Comparison of ENCODE assay signal across 20 cellular contexts in genomic region chr13:27064252-27064995, GRCh38.
A peak's percentile ranks its signal among the peaks of the same experiment; 100 is the strongest.
DNase-seq lines count a peak whose midpoint lies in the region; ATAC-seq, FAIRE-seq and TF ChIP-seq lines count a peak whose summit lies in the region.
"Had no signal": no experiment of that assay in that cellular context is flagged by ENCODE, and none has a peak within 500 bp of the region (broad histone marks: within the 10 kb centered on the region; RNA-seq: fewer than 3 reads in every experiment).

No MANE protein-coding gene starts in this region.

- CTCF ChIA-PET in K562 (lab: Yijun Ruan, JAX; ENCODE audit: low intra/inter-chr PET ratio), result no interaction called here

- H3K4me3 Mint-ChIP-seq in activated naive CD8-positive, alpha-beta T cell treated with anti-CD3 and anti-CD28 coated beads, Interleukin-2, amount 50 U/mL, for 24 hours, result no peak overlapping the region
- H3K4me3 Mint-ChIP-seq in activated naive CD8-positive, alpha-beta T cell treated with anti-CD3 and anti-CD28 coated beads for 36 hours, result no peak overlapping the region
- no peak overlapping the region for H3K4me3 Mint-ChIP-seq in GM23338
- H3K4me3 Mint-ChIP-seq: CD4-positive, alpha-beta T cell; IgD-negative memory B cell had no signal

- H3K4me3 ChIP-seq in GM23338, result no peak overlapping the region
- H3K4me3 ChIP-seq in K562, result no peak overlapping the region
- H3K4me3 ChIP-seq: GM23248 had no signal

- H3K4me1 ChIP-seq in GM23338 (ENCODE audit: insufficient read depth) (peaks cover 11% of the 10 kb centered on the region), K562 (replicated peaks in 1 of 2; ENCODE audit: control insufficient read depth in 2 of 2, insufficient read depth in 2 of 2, low read length in 2 of 2) (no peaks in the 10 kb centered on the region)
- H3K4me1 ChIP-seq: Caco-2 had no signal

- no TSS peak for BruUV-seq in K562 (replicated peaks; lab: Mats Ljungman, UMichigan)

- FAIRE-seq in K562 (lab: Jason Lieb, UNC), result no peak
- FAIRE-seq: D721Med, G401.6, GM12891, GM19239, H54 had no signal

- H3K36me3 ChIP-seq in GM23338 (ENCODE audit: insufficient read depth), result no peaks in the 10 kb centered on the region; the same call in 1 of the 2 replicates
- peaks cover 5% of the 10 kb centered on the region; the same call in 1 of the 3 replicates for H3K36me3 ChIP-seq in K562 (ENCODE audit: control insufficient read depth, insufficient read depth, low read length)

- no peak for DNase-seq in activated naive CD8-positive, alpha-beta T cell treated with anti-CD3 and anti-CD28 coated beads, Interleukin-2, amount 50 U/mL, for 24 hours
- no peak for DNase-seq in activated naive CD8-positive, alpha-beta T cell treated with anti-CD3 and anti-CD28 coated beads for 36 hours
- DNase-seq in GM23338 (ENCODE audit: low spot score) (no peak), K562 (ENCODE audit: extremely low read depth in 1 of 4, low spot score in 3 of 4) (no peak), NCI-H510A (lab: John Stamatoyannopoulos, UW) (no peak), epidermal melanocyte (ENCODE audit: insufficient read length, low spot score) (no peak)
- no peak for DNase-seq in stimulated activated naive CD4-positive, alpha-beta T cell (lab: John Stamatoyannopoulos, UW)
- DNase-seq: ACHN; Caco-2; CD4-positive, alpha-beta T cell; GM23248; HCEC 1CT had no signal

- no peaks in the 10 kb centered on the region for H3K27me3 Mint-ChIP-seq in activated naive CD8-positive, alpha-beta T cell treated with anti-CD3 and anti-CD28 coated beads, Interleukin-2, amount 50 U/mL, for 24 hours
- no peaks in the 10 kb centered on the region for H3K27me3 Mint-ChIP-seq in activated naive CD8-positive, alpha-beta T cell treated with anti-CD3 and anti-CD28 coated beads for 36 hours
- H3K27me3 Mint-ChIP-seq in GM23338 (ENCODE audit: insufficient read depth, low read depth, poor library complexity), result peaks cover 15% of the 10 kb centered on the region
- H3K27me3 Mint-ChIP-seq: CD4-positive, alpha-beta T cell; IgD-negative memory B cell had no signal

- H3K79me2 ChIP-seq in GM23338 (replicated peaks; ENCODE audit: insufficient read depth) (no peaks in the 10 kb centered on the region), K562 (ENCODE audit: control insufficient read depth, insufficient read depth, low read length) (no peaks in the 10 kb centered on the region)

- H3K4me2 ChIP-seq in GM23338 (no peak overlapping the region), K562 (ENCODE audit: insufficient read depth, low read length) (no peak overlapping the region)

- H3F3A ChIP-seq in GM23338 (replicated peaks; ENCODE audit: low read depth), result peaks cover 7% of the 10 kb centered on the region; the same call in 1 of the 2 replicates

- no peak for TF ChIP-seq RAD21 in K562 (CRISPR knock-in tag; conservative IDR thresholded peaks at IDR 0.05 in 1 of 2, IDR thresholded peaks at IDR 0.05 in 1 of 2)

- no peaks in the 10 kb centered on the region for H3K9me3 ChIP-seq in K562 (replicated peaks; ENCODE audit: control insufficient read depth, insufficient read depth, low read depth, low read length)

- POLR2A ChIA-PET in K562 (lab: Yijun Ruan, JAX), result no interaction called here

- peaks cover 4% of the 10 kb centered on the region for H3K9me3 Mint-ChIP-seq in activated naive CD8-positive, alpha-beta T cell treated with anti-CD3 and anti-CD28 coated beads, Interleukin-2, amount 50 U/mL, for 24 hours
- H3K9me3 Mint-ChIP-seq in activated naive CD8-positive, alpha-beta T cell treated with anti-CD3 and anti-CD28 coated beads for 36 hours, result peaks cover 4% of the 10 kb centered on the region
- peaks cover 17% of the 10 kb centered on the region for H3K9me3 Mint-ChIP-seq in GM23338
- H3K9me3 Mint-ChIP-seq: CD4-positive, alpha-beta T cell had no signal

- no peak for ATAC-seq in activated naive CD8-positive, alpha-beta T cell treated with anti-CD3 and anti-CD28 coated beads, Interleukin-2, amount 50 U/mL, for 24 hours
- ATAC-seq in GM23338 (no peak), K562 (no peak)

- peak overlapping the region; percentile 68 for H3K27ac Mint-ChIP-seq in activated naive CD8-positive, alpha-beta T cell treated with anti-CD3 and anti-CD28 coated beads, Interleukin-2, amount 50 U/mL, for 24 hours
- H3K27ac Mint-ChIP-seq in activated naive CD8-positive, alpha-beta T cell treated with anti-CD3 and anti-CD28 coated beads for 36 hours, result no peak overlapping the region
- H3K27ac Mint-ChIP-seq in GM23338, result 0 out of 2 replicates have a peak overlapping the region, but pooled peaks have one; percentile 11

- TF ChIP-seq CTCF in GM23338 (conservative IDR thresholded peaks at IDR 0.05; ENCODE audit: low read depth in 2 of 2) (no peak), K562 (IDR thresholded peaks at IDR 0.05 in 2 of 3, conservative IDR thresholded peaks at IDR 0.05 in 1 of 3; ENCODE audit: insufficient read depth in 2 of 3, low read depth in 1 of 3, low read length in 3 of 3) (no peak)

- H3K9me1 ChIP-seq in K562 (ENCODE audit: control insufficient read depth, insufficient read depth, low read length), result no peaks in the 10 kb centered on the region

- no peak for TF ChIP-seq POLR2A in K562 (conservative IDR thresholded peaks at IDR 0.05)

- 81% methylated on average over 9 of the region's 9 CpGs for WGBS in K562 (ENCODE audit: insufficient coverage, low coverage, missing lambda C conversion rate)

- H3K27ac ChIP-seq in GM23338 (ENCODE audit: low read depth) (no peak overlapping the region), K562 (ENCODE audit: extremely low read depth, low read depth, low read length) (no peak overlapping the region)
- H3K27ac ChIP-seq: C4-2B, GM23248, HL-60 had no signal

- in situ Hi-C loops in K562 (cut with MboI), result no loop called here

- peaks cover 35% of the 10 kb centered on the region for H3K36me3 Mint-ChIP-seq in activated naive CD8-positive, alpha-beta T cell treated with anti-CD3 and anti-CD28 coated beads, Interleukin-2, amount 50 U/mL, for 24 hours (ENCODE audit: low read depth)
- peaks cover 40% of the 10 kb centered on the region for H3K36me3 Mint-ChIP-seq in activated naive CD8-positive, alpha-beta T cell treated with anti-CD3 and anti-CD28 coated beads for 36 hours
- peaks cover 17% of the 10 kb centered on the region for H3K36me3 Mint-ChIP-seq in GM23338 (ENCODE audit: low read depth)

- no peaks in the 10 kb centered on the region for H3K9me2 ChIP-seq in GM23338 (ENCODE audit: insufficient read depth)

- H2AFZ ChIP-seq in GM23338, result no peak overlapping the region
- no peak overlapping the region for H2AFZ ChIP-seq in K562 (ENCODE audit: low read depth, low read length)
- H2AFZ ChIP-seq: GM23248 had no signal

- no peaks in the 10 kb centered on the region for H4K20me1 ChIP-seq in GM23338 (replicated peaks; ENCODE audit: insufficient read depth)
- no peaks in the 10 kb centered on the region for H4K20me1 ChIP-seq in K562 (replicated peaks; ENCODE audit: control insufficient read depth, insufficient read depth, low read length)

- no peaks in the 10 kb centered on the region for H3K27me3 ChIP-seq in GM23338 (ENCODE audit: insufficient read depth)
- no peaks in the 10 kb centered on the region for H3K27me3 ChIP-seq in K562 (ENCODE audit: control insufficient read depth in 2 of 2, insufficient read depth in 2 of 2, low read length in 2 of 2)

- peaks cover 15% of the 10 kb centered on the region for H3K4me1 Mint-ChIP-seq in activated naive CD8-positive, alpha-beta T cell treated with anti-CD3 and anti-CD28 coated beads, Interleukin-2, amount 50 U/mL, for 24 hours
- peaks cover 18% of the 10 kb centered on the region for H3K4me1 Mint-ChIP-seq in activated naive CD8-positive, alpha-beta T cell treated with anti-CD3 and anti-CD28 coated beads for 36 hours
- peaks cover 3% of the 10 kb centered on the region; the same call in 2 of the 3 replicates for H3K4me1 Mint-ChIP-seq in GM23338
- H3K4me1 Mint-ChIP-seq: IgD-negative memory B cell had no signal

- TF ChIP-seq EP300 in K562 (IDR thresholded peaks at IDR 0.05; ENCODE audit: low read length), result no peak

- H3K9ac ChIP-seq in K562 (ENCODE audit: insufficient read depth in 1 of 2, low read depth in 2 of 2, low read length in 2 of 2), result no peak overlapping the region
- H3K9ac ChIP-seq: GM23248 had no signal

- intact Hi-C loops in K562 (cut with micrococcal nuclease), result no loop called here

TF ChIP-seq in K562, 482 proteins besides CTCF, POLR2A, EP300 and RAD21:
- TF ChIP-seq MAFG (tag; conservative IDR thresholded peaks at IDR 0.05) (peak; percentile 21; the same call in 1 of the 2 replicates), KAT8 (IDR thresholded peaks at IDR 0.05; ENCODE audit: low read depth) (no peak), ZNF324 (CRISPR knock-in tag; IDR thresholded peaks at IDR 0.05) (no peak), ZNF316 (IDR thresholded peaks at IDR 0.05) (peak; percentile 40; the same call in 1 of the 2 replicates), C11orf30 (IDR thresholded peaks at IDR 0.05; ENCODE audit: low read depth) (peak; percentile 62), IFI16 (CRISPR knock-in tag; IDR thresholded peaks at IDR 0.05) (no peak), MAFF (IDR thresholded peaks at IDR 0.05; ENCODE audit: low read length) (0 out of 2 replicates have a peak, but pooled peaks have one; percentile 11)
